1 cellular context compared by ENCODE assay signal in the genomic region with DNA sequence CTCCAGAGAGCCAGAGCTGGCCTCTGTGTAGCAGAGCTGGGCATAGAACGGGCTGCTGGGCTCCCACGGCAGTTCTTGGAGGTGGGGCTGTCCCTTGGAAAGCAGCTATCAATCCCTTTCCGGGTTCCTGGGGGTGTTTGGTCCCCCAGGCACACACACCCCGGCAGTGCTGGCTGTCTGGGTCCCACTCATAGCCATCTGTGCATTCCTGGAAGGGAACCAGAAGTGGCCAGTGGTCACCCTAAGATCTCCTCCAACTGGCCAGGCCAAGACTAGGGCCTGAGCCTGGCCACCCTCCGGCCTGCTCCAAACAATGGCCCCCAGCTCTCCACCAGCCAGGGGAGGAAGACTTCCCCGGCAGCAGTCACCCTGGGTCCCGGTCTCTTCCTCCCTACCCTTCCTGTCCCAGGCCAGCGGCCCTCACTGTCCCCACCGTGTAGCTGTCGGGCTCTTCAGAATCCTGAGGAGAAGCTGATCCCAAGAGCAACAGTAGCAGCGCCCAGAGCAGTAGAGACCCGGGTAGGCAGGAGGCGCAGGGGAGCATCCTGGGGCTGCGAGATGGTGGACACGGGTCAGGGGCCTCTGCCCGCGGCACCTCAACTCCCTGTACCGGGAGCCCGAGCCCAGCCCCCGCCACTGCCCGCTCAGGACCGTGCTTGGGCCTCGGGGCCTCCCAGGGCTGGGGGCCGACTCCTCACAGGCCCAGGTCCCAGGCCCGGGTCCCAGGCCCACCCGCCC.
A peak's percentile ranks its signal among the peaks of the same experiment; 100 is the strongest.
TF ChIP-seq lines count a peak whose summit lies in the region.

No MANE protein-coding gene starts in this region.

TF ChIP-seq in K562, 482 proteins besides CTCF, POLR2A, EP300 and RAD21:
- TF ChIP-seq ZNF583 (CRISPR knock-in tag; IDR thresholded peaks at IDR 0.05), result no peak
- TF ChIP-seq PURB (CRISPR knock-in tag; IDR thresholded peaks at IDR 0.05; ENCODE audit: low read depth), result no peak
- TF ChIP-seq HDAC2 (IDR thresholded peaks at IDR 0.05), result no peak
- TF ChIP-seq ZNF41 (CRISPR knock-in tag; conservative IDR thresholded peaks at IDR 0.05), result no peak
- TF ChIP-seq, protein P1, sequence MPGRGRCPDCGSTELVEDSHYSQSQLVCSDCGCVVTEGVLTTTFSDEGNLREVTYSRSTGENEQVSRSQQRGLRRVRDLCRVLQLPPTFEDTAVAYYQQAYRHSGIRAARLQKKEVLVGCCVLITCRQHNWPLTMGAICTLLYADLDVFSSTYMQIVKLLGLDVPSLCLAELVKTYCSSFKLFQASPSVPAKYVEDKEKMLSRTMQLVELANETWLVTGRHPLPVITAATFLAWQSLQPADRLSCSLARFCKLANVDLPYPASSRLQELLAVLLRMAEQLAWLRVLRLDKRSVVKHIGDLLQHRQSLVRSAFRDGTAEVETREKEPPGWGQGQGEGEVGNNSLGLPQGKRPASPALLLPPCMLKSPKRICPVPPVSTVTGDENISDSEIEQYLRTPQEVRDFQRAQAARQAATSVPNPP (IDR thresholded peaks at IDR 0.05; ENCODE audit: borderline replicate concordance, insufficient read depth, insufficient read length), result no peak
- peak; percentile 48 for TF ChIP-seq POLR2G (IDR thresholded peaks at IDR 0.05; ENCODE audit: low read depth, low read length)
- TF ChIP-seq XRCC4 (IDR thresholded peaks at IDR 0.05; ENCODE audit: extremely low read depth, insufficient read depth, insufficient read length), result no peak
- no peak for TF ChIP-seq TBL1XR1 (IDR thresholded peaks at IDR 0.05; ENCODE audit: low read length in 2 of 2)
